Comparison of ENCODE assay signal across 34 cellular contexts in the genomic region with DNA sequence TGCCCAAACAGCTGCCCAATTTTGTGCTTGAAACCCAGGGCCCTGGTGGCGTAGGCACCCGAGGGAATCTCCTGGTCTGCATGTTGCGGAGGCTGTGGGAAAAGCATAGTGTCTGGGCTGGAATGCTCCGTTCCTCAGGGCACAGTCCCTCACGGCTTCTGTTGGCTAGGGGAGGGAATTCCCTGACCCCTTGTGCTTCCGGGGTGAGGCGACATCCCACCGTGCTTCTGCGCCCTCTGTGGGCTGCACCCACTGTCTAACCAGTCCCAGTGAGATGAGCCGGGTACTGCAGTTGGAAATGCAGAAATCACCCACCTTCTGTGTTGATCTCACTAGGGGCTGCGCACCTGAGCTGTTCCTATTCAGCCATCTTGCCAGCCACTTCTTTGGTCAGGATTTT.
"Had no signal": no experiment of that assay in that cellular context is flagged by ENCODE, and none has a peak within 500 bp of the region (broad histone marks: within the 10 kb centered on the region; RNA-seq: fewer than 3 reads in every experiment).

No MANE protein-coding gene starts in this region.

- H3K27ac ChIP-seq: adrenal gland, ascending aorta, body of pancreas, brain microvascular endothelial cell, breast epithelium, cardiac muscle cell had no signal

- ATAC-seq: activated naive CD4-positive, alpha-beta T cell treated with anti-CD3 and anti-CD28 coated beads, Interleukin-2, amount 50 U/mL, for 72 hours; activated naive CD8-positive, alpha-beta T cell treated with anti-CD3 and anti-CD28 coated beads, Interleukin-2, amount 50 U/mL, for 24 hours; activated T-cell treated with anti-CD3 and anti-CD28 coated beads, Interleukin-2, amount 50 U/mL, for 4 hours; activated T-cell treated with anti-CD3 and anti-CD28 coated beads, Interleukin-2, amount 50 U/mL, for 72 hours; activated T-helper 17 cell treated with anti-CD3 and anti-CD28 coated beads, Interleukin-2, amount 50 U/mL, for 72 hours; body of pancreas had no signal

- H3K36me3 ChIP-seq: adrenal gland, brain microvascular endothelial cell, breast epithelium, cardiac muscle cell had no signal

- H3K4me1 ChIP-seq: adrenal gland, ascending aorta, body of pancreas, breast epithelium had no signal

- H3K27me3 ChIP-seq: ascending aorta, body of pancreas, brain microvascular endothelial cell, cardiac muscle cell had no signal

- FAIRE-seq: astrocyte, bronchial epithelial cell had no signal

- H3K9me3 ChIP-seq: adrenal gland, ascending aorta, body of pancreas, breast epithelium had no signal

- H3K4me3 ChIP-seq: adrenal gland, ascending aorta, body of pancreas, breast epithelium, cardiac muscle cell had no signal

- DNase-seq: activated effector memory CD4-positive, alpha-beta T cell treated with anti-CD3 and anti-CD28 coated beads, Interleukin-2, amount 50 U/mL, for 16 hours; activated effector memory CD4-positive, alpha-beta T cell treated with Interleukin-2 at 50 U/mL for 16 hours; activated gamma-delta T cell; activated gamma-delta T cell treated with Interleukin-2 at 50 U/mL for 16 hours; activated naive CD4-positive, alpha-beta T cell; activated naive CD4-positive, alpha-beta T cell treated with anti-CD3 and anti-CD28 coated beads for 36 hours; activated naive CD4-positive, alpha-beta T cell treated with anti-CD3 and anti-CD28 coated beads, Interleukin-2, amount 10 ng/mL, durations not matched to agents 7 days and 5 days; activated naive CD4-positive, alpha-beta T cell treated with anti-CD3 and anti-CD28 coated beads, Interleukin-2, amount 50 U/mL, for 16 hours; activated naive CD4-positive, alpha-beta T cell treated with Interleukin-2 at 50 U/mL for 16 hours; activated naive CD8-positive, alpha-beta T cell treated with anti-CD3 and anti-CD28 coated beads for 36 hours; activated naive CD8-positive, alpha-beta T cell treated with anti-CD3 and anti-CD28 coated beads, Interleukin-2, amount 10 ng/mL, durations not matched to agents 7 days and 5 days; activated naive CD8-positive, alpha-beta T cell treated with anti-CD3 and anti-CD28 coated beads, Interleukin-2, amount 50 U/mL, for 24 hours; activated T-cell treated with anti-CD3 and anti-CD28 coated beads, Interleukin-2, amount 50 U/mL, for 1 hour; activated T-cell treated with anti-CD3 and anti-CD28 coated beads, Interleukin-2, amount 50 U/mL, for 24 hours; activated T-cell treated with anti-CD3 and anti-CD28 coated beads, Interleukin-2, amount 50 U/mL, for 4 hours; activated T-cell treated with anti-CD3 and anti-CD28 coated beads, Interleukin-2, amount 50 U/mL, for 48 hours; activated T-cell treated with anti-CD3 and anti-CD28 coated beads, Interleukin-2, amount 50 U/mL, for 72 hours; adrenal gland; amniotic stem cell; amygdala; anterior cingulate cortex; aorta; body of pancreas; brain microvascular endothelial cell; caudate nucleus; central memory CD4-positive, alpha-beta T cell; cerebellar nuclear complex had no signal
